ENCODE assay signal across 22 cellular contexts in the genomic region with DNA sequence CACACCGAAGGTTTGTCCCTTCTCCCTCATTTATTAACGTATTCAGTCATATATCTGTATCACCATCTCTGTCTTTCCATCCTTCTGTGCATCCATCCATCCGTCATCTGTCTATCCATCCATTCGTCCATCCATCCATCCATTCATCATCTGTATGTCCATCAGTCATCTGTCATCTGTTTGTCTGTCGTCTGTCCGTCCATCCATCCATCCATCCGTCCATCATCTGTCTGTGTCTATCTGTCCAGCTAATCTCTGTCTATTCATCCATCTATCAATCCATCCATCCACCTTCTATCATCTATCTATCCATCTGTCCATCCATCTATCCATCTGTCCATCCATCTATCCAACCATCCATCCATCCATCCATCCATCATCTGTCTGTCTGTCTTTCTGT.
DNase-seq lines count a peak whose midpoint lies in the region; ATAC-seq and TF ChIP-seq lines count a peak whose summit lies in the region.
"Had no signal": no experiment of that assay in that cellular context is flagged by ENCODE, and none has a peak within 500 bp of the region (broad histone marks: within the 10 kb centered on the region; RNA-seq: fewer than 3 reads in every experiment).

No MANE protein-coding gene starts in this region.

- H3K9me2 ChIP-seq in neural cell (ENCODE audit: insufficient read depth, low read length), result no peaks in the 10 kb centered on the region

- DNase-seq in WTC11 (ENCODE audit: low spot score) (no peak), erythroblast (lab: John Stamatoyannopoulos, UW) (no peak), NCI-H526 (lab: John Stamatoyannopoulos, UW) (no peak)
- no peak for DNase-seq in activated CD4-positive, alpha-beta T cell treated with anti-CD3 and anti-CD28 coated beads, Interleukin-2, amount 50 U/mL, for 1 hour
- DNase-seq: 8988T; ACHN; AML-193; BE2C; CD4-positive, alpha-beta T cell; CD8-positive, alpha-beta memory T cell; DMS 273 treated with DMSO at 0.1 percent for 48 hours; DMS79; EL; GDM1; H9 had no signal

- no peaks in the 10 kb centered on the region for H3K4me1 ChIP-seq in HEK293 (ENCODE audit: control insufficient read depth, insufficient read depth, low read length)
- H3K4me1 ChIP-seq: A549, BE2C had no signal

- H3K27me3 ChIP-seq in neural cell (ENCODE audit: insufficient read depth, low read depth, low read length), result no peaks in the 10 kb centered on the region
- H3K27me3 ChIP-seq: BE2C; BLaER1 treated with 17β-estradiol and CSF1 and Interleukin-3, amounts not matched to agents 10 nM and 100 nM had no signal

- no peak overlapping the region for H3K4me2 ChIP-seq in neural cell (ENCODE audit: low read length)
- H3K4me2 ChIP-seq: A549, GM23338 had no signal

- no peaks in the 10 kb centered on the region for H3K27me3 Mint-ChIP-seq in WTC11 (ENCODE audit: low read depth)
- H3K27me3 Mint-ChIP-seq: CD4-positive, alpha-beta T cell; CD8-positive, alpha-beta memory T cell had no signal

- H3K4me3 ChIP-seq in HEK293 (ENCODE audit: low read depth, low read length) (no peak overlapping the region), neural cell (ENCODE audit: low read length) (no peak overlapping the region)
- H3K4me3 ChIP-seq: A549; BLaER1 treated with 17β-estradiol and CSF1 and Interleukin-3, amounts not matched to agents 10 nM and 100 nM; GM12878; GM23338 had no signal

- peak; percentile 46 for TF ChIP-seq EP300 in neural cell (conservative IDR thresholded peaks at IDR 0.05; ENCODE audit: poor library complexity, severe bottlenecking)

- H2AFZ ChIP-seq in neural cell (ENCODE audit: low read depth, low read length), result no peak overlapping the region
- H2AFZ ChIP-seq: GM23338 had no signal

- H3K4me1 Mint-ChIP-seq in WTC11, result no peaks in the 10 kb centered on the region
- H3K4me1 Mint-ChIP-seq: GM23338, H9 had no signal

- no peaks in the 10 kb centered on the region for H4K20me1 ChIP-seq in neural cell (ENCODE audit: insufficient read depth)
- H4K20me1 ChIP-seq: BLaER1 treated with 17β-estradiol and CSF1 and Interleukin-3, amounts not matched to agents 10 nM and 100 nM had no signal

- CTCF ChIA-PET in HEK293 (lab: Yijun Ruan, JAX) (no interaction called here), WTC11 (lab: Charles Lee) (no interaction called here)

- TF ChIP-seq CTCF in HEK293 (tag by site-specific recombination; IDR thresholded peaks at IDR 0.05) (no peak), WTC11 (IDR thresholded peaks at IDR 0.05) (no peak), neural cell (IDR thresholded peaks at IDR 0.05; ENCODE audit: poor library complexity, severe bottlenecking) (no peak)

- 0 out of 2 replicates have a peak, but pooled peaks cover 2% of the 10 kb centered on the region for H3K36me3 Mint-ChIP-seq in WTC11

- no peak for TF ChIP-seq RAD21 in neural cell (conservative IDR thresholded peaks at IDR 0.05)

- H3K79me2 ChIP-seq in neural cell (replicated peaks; ENCODE audit: insufficient read depth, low read length), result no peaks in the 10 kb centered on the region

- ATAC-seq in WTC11, result no peak
- ATAC-seq: A549, GM12878, GM23338 had no signal

- POLR2A ChIA-PET in HEK293 (lab: Yijun Ruan, JAX), result no interaction called here
- POLR2A ChIA-PET in WTC11 (lab: Charles Lee), result no interaction called here

- H3K27ac Mint-ChIP-seq in WTC11, result 0 out of 2 replicates have a peak overlapping the region, but pooled peaks have one; percentile 0
- H3K27ac Mint-ChIP-seq: CD14-positive monocyte; CD4-positive, alpha-beta T cell; GM23338; H9 had no signal

- H3K9ac ChIP-seq in neural cell (ENCODE audit: low read length), result no peak overlapping the region
- H3K9ac ChIP-seq: BLaER1 treated with 17β-estradiol and CSF1 and Interleukin-3, amounts not matched to agents 10 nM and 100 nM had no signal

- H3F3A ChIP-seq in neural cell (ENCODE audit: insufficient read depth, low read length, poor library complexity, severe bottlenecking), result no peaks in the 10 kb centered on the region

- H3K36me3 ChIP-seq in HEK293 (ENCODE audit: control insufficient read depth in 2 of 2, insufficient read depth in 1 of 2, low read length in 2 of 2), result peaks cover 0 to 3% of the 10 kb centered on the region in 2 experiments; a peak in 1 of 3 replicates
- H3K36me3 ChIP-seq in neural cell (ENCODE audit: insufficient read depth, low read length), result no peaks in the 10 kb centered on the region
- H3K36me3 ChIP-seq: BE2C had no signal

- no peak overlapping the region for H3K27ac ChIP-seq in HEK293 (ENCODE audit: extremely low read depth, low read depth, low read length)
- H3K27ac ChIP-seq in neural cell (ENCODE audit: low read length), result no peak overlapping the region
- H3K27ac ChIP-seq: A549; BLaER1 treated with 17β-estradiol and CSF1 and Interleukin-3, amounts not matched to agents 10 nM and 100 nM had no signal

- H3K9me3 Mint-ChIP-seq in WTC11, result no peaks in the 10 kb centered on the region; the same call in 1 of the 2 replicates
- H3K9me3 Mint-ChIP-seq: CD8-positive, alpha-beta memory T cell; GM23338; H9 had no signal

- no peak overlapping the region for H3K4me3 Mint-ChIP-seq in WTC11
- H3K4me3 Mint-ChIP-seq: CD14-positive monocyte; CD4-positive, alpha-beta T cell; CD8-positive, alpha-beta memory T cell; GM23338; H9 had no signal

- no peak for TF ChIP-seq POLR2A in erythroblast (IDR thresholded peaks at IDR 0.05; ENCODE audit: low read length)

- no peaks in the 10 kb centered on the region for H3K9me3 ChIP-seq in HEK293 (ENCODE audit: control insufficient read depth, insufficient read depth, low read depth, low read length)
- no peaks in the 10 kb centered on the region for H3K9me3 ChIP-seq in neural cell (ENCODE audit: low read length)
- H3K9me3 ChIP-seq: A549, BE2C had no signal

TF ChIP-seq in HEK293, 187 proteins besides CTCF, POLR2A, EP300 and RAD21 (continues in another document):
- TF ChIP-seq SETDB1 (IDR thresholded peaks at IDR 0.05; ENCODE audit: insufficient read length, low read length) (no peak), ZNF169 (tag by site-specific recombination; IDR thresholded peaks at IDR 0.05) (no peak), ZNF791 (tag by site-specific recombination; IDR thresholded peaks at IDR 0.05) (no peak), BCL11A (tag by site-specific recombination; IDR thresholded peaks at IDR 0.05; ENCODE audit: low read depth) (no peak), OSR2 (tag by site-specific recombination; IDR thresholded peaks at IDR 0.05) (no peak), ZNF311 (tag by site-specific recombination; IDR thresholded peaks at IDR 0.05; ENCODE audit: borderline replicate concordance) (no peak), ZNF366 (tag by site-specific recombination; conservative IDR thresholded peaks at IDR 0.05) (peak; percentile 89)

TF ChIP-seq in WTC11, 78 proteins besides CTCF, POLR2A, EP300 and RAD21:
- TF ChIP-seq ZNF219 (CRISPR knock-in tag; IDR thresholded peaks at IDR 0.05; ENCODE audit: borderline replicate concordance), result no peak
- TF ChIP-seq GABPB1 (CRISPR knock-in tag; IDR thresholded peaks at IDR 0.05), result no peak
- no peak for TF ChIP-seq NFATC4 (CRISPR knock-in tag; IDR thresholded peaks at IDR 0.05)
- TF ChIP-seq, protein P1, sequence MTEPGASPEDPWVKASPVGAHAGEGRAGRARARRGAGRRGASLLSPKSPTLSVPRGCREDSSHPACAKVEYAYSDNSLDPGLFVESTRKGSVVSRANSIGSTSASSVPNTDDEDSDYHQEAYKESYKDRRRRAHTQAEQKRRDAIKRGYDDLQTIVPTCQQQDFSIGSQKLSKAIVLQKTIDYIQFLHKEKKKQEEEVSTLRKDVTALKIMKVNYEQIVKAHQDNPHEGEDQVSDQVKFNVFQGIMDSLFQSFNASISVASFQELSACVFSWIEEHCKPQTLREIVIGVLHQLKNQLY (CRISPR knock-in tag; IDR thresholded peaks at IDR 0.05), result no peak
- TF ChIP-seq ZNF317 (CRISPR knock-in tag; IDR thresholded peaks at IDR 0.05; ENCODE audit: borderline replicate concordance, low read depth), result peak; percentile 72; the same call in 1 of the 2 replicates

TF ChIP-seq in neural cell, 6 proteins besides CTCF, POLR2A, EP300 and RAD21:
- no peak for TF ChIP-seq POLR2AphosphoS5 (IDR thresholded peaks at IDR 0.05)
